In the genomic region with DNA sequence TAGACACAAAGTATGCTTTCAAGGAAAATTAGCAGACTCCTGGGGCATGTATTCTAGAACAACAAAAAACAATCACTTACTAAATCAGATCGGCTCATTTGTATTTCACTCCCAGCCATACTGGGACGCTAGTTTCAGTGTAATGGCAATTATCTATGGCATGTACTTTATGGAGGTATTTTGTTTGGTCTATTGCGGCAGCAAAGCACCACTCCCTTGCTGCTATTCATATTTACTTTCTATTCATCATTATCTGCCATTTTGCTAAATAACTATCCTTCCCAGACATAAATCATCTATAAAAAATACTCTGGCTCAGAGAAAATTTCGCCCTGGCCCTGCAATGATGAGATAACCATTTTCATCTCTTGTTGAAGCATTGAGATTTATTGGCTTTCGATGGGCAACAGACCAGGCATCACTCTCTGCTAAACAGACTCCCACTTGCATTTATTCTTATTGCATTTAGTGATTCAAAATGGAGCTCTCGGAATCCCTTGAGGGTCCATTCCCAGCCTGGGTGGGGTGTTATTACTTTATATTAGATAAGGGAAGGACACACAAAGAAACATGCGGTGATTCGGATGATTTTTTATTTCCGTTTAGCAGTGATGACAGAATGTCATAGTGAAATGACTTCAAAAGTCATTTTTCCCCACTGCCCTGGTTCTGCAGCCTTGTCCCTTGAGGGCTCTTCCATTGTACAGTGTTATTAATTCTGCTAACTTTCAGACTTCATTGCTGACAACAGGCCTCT, we compare ENCODE assay signal across 33 cellular contexts.
"Had no signal": no experiment of that assay in that cellular context is flagged by ENCODE, and none has a peak within 500 bp of the region (broad histone marks: within the 10 kb centered on the region; RNA-seq: fewer than 3 reads in every experiment).

No MANE protein-coding gene starts in this region.

- H3K36me3 Mint-ChIP-seq: WTC11 had no signal

- H3K9me3 Mint-ChIP-seq: activated CD4-positive, alpha-beta memory T cell treated with anti-CD3 and anti-CD28 coated beads, Interleukin-2, amount 10 ng/mL, durations not matched to agents 7 days and 5 days; activated CD4-positive, alpha-beta T cell treated with anti-CD3 and anti-CD28 coated beads, Interleukin-2, amount 10 ng/mL, durations not matched to agents 7 days and 5 days; activated T-cell treated with anti-CD3 and anti-CD28 coated beads, Interleukin-2, amount 50 U/mL, for 24 hours; effector memory CD8-positive, alpha-beta T cell; immature natural killer cell; nephron; stimulated activated naive CD8-positive, alpha-beta T cell treated with anti-CD3 and anti-CD28 coated beads, Interleukin-15, amount 100 ng/mL, for 72 hours; WTC11 had no signal

- ATAC-seq: effector memory CD8-positive, alpha-beta T cell; gastrocnemius medialis; left lung; sciatic nerve; stimulated activated naive CD8-positive, alpha-beta T cell treated with anti-CD3 and anti-CD28 coated beads, Interleukin-15, amount 100 ng/mL, for 72 hours; T-helper 17 cell; upper lobe of right lung; WTC11 had no signal

- H3K27ac Mint-ChIP-seq: activated CD4-positive, alpha-beta memory T cell treated with anti-CD3 and anti-CD28 coated beads, Interleukin-2, amount 10 ng/mL, durations not matched to agents 7 days and 5 days; activated CD4-positive, alpha-beta T cell treated with anti-CD3 and anti-CD28 coated beads, Interleukin-2, amount 10 ng/mL, durations not matched to agents 7 days and 5 days; activated T-cell treated with anti-CD3 and anti-CD28 coated beads, Interleukin-2, amount 50 U/mL, for 24 hours; effector memory CD8-positive, alpha-beta T cell; immature natural killer cell; nephron; progenitor cell of endocrine pancreas; T-helper 17 cell; WTC11 had no signal

- H3K9me3 ChIP-seq: gastrocnemius medialis, left lung, neutrophil, thyroid gland, upper lobe of right lung had no signal

- H3K4me1 ChIP-seq: gastrocnemius medialis, left lung, thyroid gland, upper lobe of right lung had no signal

- DNase-seq: activated CD4-positive, alpha-beta memory T cell treated with anti-CD3 and anti-CD28 coated beads, Interleukin-2, amount 10 ng/mL, durations not matched to agents 7 days and 5 days; activated CD4-positive, alpha-beta T cell treated with anti-CD3 and anti-CD28 coated beads for 1 hour; activated CD4-positive, alpha-beta T cell treated with anti-CD3 and anti-CD28 coated beads, Interleukin-2, amount 10 ng/mL, durations not matched to agents 7 days and 5 days; activated CD8-positive, alpha-beta memory T cell treated with anti-CD3 and anti-CD28 coated beads, Interleukin-2, amount 50 U/mL, for 48 hours; activated gamma-delta T cell treated with Interleukin-2 at 50 U/mL for 16 hours; activated naive CD4-positive, alpha-beta T cell treated with anti-CD3 and anti-CD28 coated beads, Interleukin-2, amount 50 U/mL, for 16 hours; activated T-cell treated with anti-CD3 and anti-CD28 coated beads, Interleukin-2, amount 50 U/mL, for 24 hours; amygdala; caudate nucleus; cortex of kidney; effector memory CD8-positive, alpha-beta T cell; erythroblast; gastrocnemius medialis; glutamatergic neuron; hippocampal formation; immature natural killer cell; kidney; left lung; ovary; stimulated activated CD4-positive, alpha-beta T cell treated with anti-CD3 and anti-CD28 coated beads, Interleukin-12 subunit alpha, Interleukin-12 subunit beta, amount 100 ng/mL, for 4 hours; stimulated activated CD4-positive, alpha-beta T cell treated with anti-CD3 and anti-CD28 coated beads, Interleukin-4, amount 100 ng/mL, for 1 hour; stimulated activated naive CD8-positive, alpha-beta T cell treated with anti-CD3 and anti-CD28 coated beads, Interleukin-15, amount 100 ng/mL, for 72 hours; substantia nigra; T-helper 17 cell; thyroid gland; upper lobe of right lung had no signal

- H3K4me3 ChIP-seq: gastrocnemius medialis, left lung, lung, ovary, skin epidermis, thyroid gland, upper lobe of right lung had no signal

- H3K27ac ChIP-seq: gastrocnemius medialis, left lung, neutrophil, ovary, skin epidermis, thyroid gland, upper lobe of right lung had no signal

- H3K36me3 ChIP-seq: gastrocnemius medialis, left lung, neutrophil, ovary, thyroid gland, upper lobe of right lung had no signal

- H3K4me1 Mint-ChIP-seq: activated CD4-positive, alpha-beta memory T cell treated with anti-CD3 and anti-CD28 coated beads, Interleukin-2, amount 10 ng/mL, durations not matched to agents 7 days and 5 days; activated CD4-positive, alpha-beta T cell treated with anti-CD3 and anti-CD28 coated beads, Interleukin-2, amount 10 ng/mL, durations not matched to agents 7 days and 5 days; immature natural killer cell; stimulated activated naive CD8-positive, alpha-beta T cell treated with anti-CD3 and anti-CD28 coated beads, Interleukin-15, amount 100 ng/mL, for 72 hours had no signal

- H3K27me3 ChIP-seq: gastrocnemius medialis, left lung, neutrophil, ovary, thyroid gland, upper lobe of right lung had no signal

- H3K4me3 Mint-ChIP-seq: activated CD4-positive, alpha-beta memory T cell treated with anti-CD3 and anti-CD28 coated beads, Interleukin-2, amount 10 ng/mL, durations not matched to agents 7 days and 5 days; activated CD4-positive, alpha-beta T cell treated with anti-CD3 and anti-CD28 coated beads, Interleukin-2, amount 10 ng/mL, durations not matched to agents 7 days and 5 days; activated T-cell treated with anti-CD3 and anti-CD28 coated beads, Interleukin-2, amount 50 U/mL, for 24 hours; effector memory CD8-positive, alpha-beta T cell; immature natural killer cell; nephron; stimulated activated naive CD8-positive, alpha-beta T cell treated with anti-CD3 and anti-CD28 coated beads, Interleukin-15, amount 100 ng/mL, for 72 hours; T-helper 17 cell; WTC11 had no signal

- H3K27me3 Mint-ChIP-seq: activated CD4-positive, alpha-beta memory T cell treated with anti-CD3 and anti-CD28 coated beads, Interleukin-2, amount 10 ng/mL, durations not matched to agents 7 days and 5 days; activated CD4-positive, alpha-beta T cell treated with anti-CD3 and anti-CD28 coated beads, Interleukin-2, amount 10 ng/mL, durations not matched to agents 7 days and 5 days; activated T-cell treated with anti-CD3 and anti-CD28 coated beads, Interleukin-2, amount 50 U/mL, for 24 hours; effector memory CD8-positive, alpha-beta T cell; progenitor cell of endocrine pancreas; stimulated activated naive CD8-positive, alpha-beta T cell treated with anti-CD3 and anti-CD28 coated beads, Interleukin-15, amount 100 ng/mL, for 72 hours; T-helper 17 cell had no signal
